In the genomic region with DNA sequence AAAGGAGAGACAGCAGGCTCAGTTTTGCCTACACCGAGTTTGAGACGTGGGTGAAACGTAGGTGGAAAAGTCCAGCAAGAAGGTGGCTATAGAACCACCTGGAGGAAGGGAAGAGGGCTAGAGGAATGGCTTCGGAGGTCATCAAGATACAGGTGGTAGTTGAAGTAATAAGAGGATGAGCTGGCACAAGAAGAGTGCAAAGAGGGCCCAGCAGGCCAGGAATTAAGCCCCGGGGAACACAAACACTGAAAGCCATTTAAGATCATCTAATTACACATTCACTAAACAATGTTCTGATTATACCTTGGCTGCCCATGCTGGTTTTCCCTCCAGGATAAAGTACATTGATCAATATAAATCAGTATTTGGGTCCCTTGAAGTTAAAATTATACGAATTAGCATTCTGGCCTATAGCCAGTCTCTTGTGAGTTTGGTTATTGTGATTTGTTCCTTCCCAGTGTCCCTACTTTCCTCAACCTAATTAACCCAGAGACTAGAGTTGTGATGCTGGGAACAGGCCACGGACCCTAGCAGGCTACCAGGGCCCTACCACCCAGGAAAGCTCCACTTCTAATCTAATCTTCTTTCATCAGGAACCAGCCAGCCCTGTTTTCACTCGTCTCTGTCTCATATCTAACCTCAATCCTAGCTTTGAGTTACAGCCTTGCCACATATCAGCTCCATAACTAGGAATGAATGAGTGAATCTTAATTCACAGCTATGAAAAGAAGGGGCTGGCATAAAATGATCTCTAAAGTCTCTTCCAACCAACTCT, we compare ENCODE assay signal across 12 cellular contexts. TPM values are rescaled to one million over a fixed set of nuclear protein-coding genes. Genes with fewer than 3 reads are reported as not detected.
DNase-seq lines count a peak whose midpoint lies in the region; ATAC-seq and TF ChIP-seq lines count a peak whose summit lies in the region.
"Had no signal": no experiment of that assay in that cellular context is flagged by ENCODE, and none has a peak within 500 bp of the region (broad histone marks: within the 10 kb centered on the region; RNA-seq: fewer than 3 reads in every experiment).

No MANE protein-coding gene starts in this region.

- TF ChIP-seq POLR2A in gastrocnemius medialis (IDR thresholded peaks at IDR 0.05): no peak

- no peaks in the 10 kb centered on the region for H3K27me3 Mint-ChIP-seq in CD4-positive, alpha-beta memory T cell
- H3K27me3 Mint-ChIP-seq in endothelial cell (ENCODE audit: unreplicated experiment): peaks cover 17% of the 10 kb centered on the region

- no peak for DNase-seq in CD4-positive, alpha-beta memory T cell
- peak; percentile 85 for DNase-seq in NCI-H82 (lab: John Stamatoyannopoulos, UW)
- DNase-seq in endothelial cell (ENCODE audit: low spot score): no peak
- DNase-seq in gastrocnemius medialis: no peak
- DNase-seq in GM13976 (ENCODE audit: low spot score): no peak
- DNase-seq in hippocampal formation (lab: John Stamatoyannopoulos, UW): no peak
- no peak for DNase-seq in effector CD8-positive, alpha-beta T cell (lab: John Stamatoyannopoulos, UW)
- DNase-seq: KG1, midbrain, NCI-H345 had no signal

- POLR2A ChIA-PET in CD4-positive, alpha-beta memory T cell (lab: Charles Lee; ENCODE audit: partially characterized antibody): interaction anchor here (0.7 to 1.4 kb wide), 3 partner anchors 13 to 78 kb away, joined by 3 to 4 read pairs (median 3); a partner anchor contains a TSS

- H3K27ac ChIP-seq in CD4-positive, alpha-beta memory T cell (ENCODE audit: low read depth, low read length): no peak overlapping the region
- peak overlapping the region; percentile 68 to 89 (median 86) for H3K27ac ChIP-seq in gastrocnemius medialis
- H3K27ac ChIP-seq: SJCRH30 had no signal

- H3K4me1 Mint-ChIP-seq in CD4-positive, alpha-beta memory T cell: peaks cover 0 to 4% (median under 1%) of the 10 kb centered on the region in 4 donors
- peaks cover 39% of the 10 kb centered on the region for H3K4me1 Mint-ChIP-seq in endothelial cell (ENCODE audit: unreplicated experiment)

- in situ Hi-C loops in gastrocnemius medialis (cut with MboI; ENCODE audit: low sequenced_read_pairs in 4 of 4): no loop called here
- in situ Hi-C loops in GM13976 (cut with MboI; ENCODE audit: low sequenced_read_pairs, unreplicated experiment): loop anchor here (10.0 kb wide), 1 partner anchor 367 kb away; no protein-coding TSS in a partner anchor

- H3K27me3 ChIP-seq in CD4-positive, alpha-beta memory T cell (ENCODE audit: insufficient read depth, low read length): no peaks in the 10 kb centered on the region
- no peaks in the 10 kb centered on the region for H3K27me3 ChIP-seq in gastrocnemius medialis
- H3K27me3 ChIP-seq: SJCRH30 had no signal

- ATAC-seq in gastrocnemius medialis (no peak), HG03469 (IDR thresholded peaks at IDR 0.05; ENCODE audit: unreplicated experiment) (no peak)

- TF ChIP-seq CTCF in endothelial cell (IDR thresholded peaks at IDR 0.05; ENCODE audit: unreplicated experiment) (no peak), gastrocnemius medialis (IDR thresholded peaks at IDR 0.05 in 4 of 5, conservative IDR thresholded peaks at IDR 0.05 in 1 of 5) (no peak), GM13976 (IDR thresholded peaks at IDR 0.05; ENCODE audit: borderline replicate concordance, control extremely low read depth, extremely low read depth, insufficient read depth, missing control alignments) (no peak)

- peak overlapping the region in 4 of 7 donors; percentile 24 to 89 (median 54) for H3K27ac Mint-ChIP-seq in CD4-positive, alpha-beta memory T cell
- no peak overlapping the region for H3K27ac Mint-ChIP-seq in endothelial cell (ENCODE audit: unreplicated experiment)

- peaks cover 72 to 89% of the 10 kb centered on the region in 2 donors for H3K36me3 Mint-ChIP-seq in CD4-positive, alpha-beta memory T cell
- H3K36me3 Mint-ChIP-seq in endothelial cell (ENCODE audit: low read depth, unreplicated experiment): peaks cover 84% of the 10 kb centered on the region

- CTCF ChIA-PET in CD4-positive, alpha-beta memory T cell (lab: Charles Lee; ENCODE audit: partially characterized antibody): interaction anchor here (14.6 to 31.3 kb wide), 2 partner anchors 13 to 63 kb away, joined by 209 to 1077 read pairs; a partner anchor contains a TSS

- no peaks in the 10 kb centered on the region for H3K4me1 ChIP-seq in CD4-positive, alpha-beta memory T cell (ENCODE audit: insufficient read depth, low read length)
- H3K4me1 ChIP-seq in gastrocnemius medialis: peaks cover 30 to 73% of the 10 kb centered on the region in 2 donors

- intact Hi-C loops in CD4-positive, alpha-beta memory T cell (cut with micrococcal nuclease): no loop called here
- intact Hi-C loops in gastrocnemius medialis (cut with DNase I; ENCODE audit: low total_unique reads): no loop called here

- H3K4me3 ChIP-seq in CD4-positive, alpha-beta memory T cell (ENCODE audit: low read length in 2 of 2): no peak overlapping the region
- H3K4me3 ChIP-seq in gastrocnemius medialis: no peak overlapping the region
- H3K4me3 ChIP-seq: SJCRH30 had no signal

- no peaks in the 10 kb centered on the region for H3K9me3 Mint-ChIP-seq in CD4-positive, alpha-beta memory T cell
- H3K9me3 Mint-ChIP-seq in endothelial cell (ENCODE audit: unreplicated experiment): no peaks in the 10 kb centered on the region

- peaks cover 55% of the 10 kb centered on the region for H3K36me3 ChIP-seq in CD4-positive, alpha-beta memory T cell (ENCODE audit: insufficient read depth, low read length)
- H3K36me3 ChIP-seq in gastrocnemius medialis: peaks cover 0 to 43% of the 10 kb centered on the region in 2 donors
- H3K36me3 ChIP-seq: SJCRH30 had no signal

- no peaks in the 10 kb centered on the region for H3K9me3 ChIP-seq in CD4-positive, alpha-beta memory T cell (ENCODE audit: control insufficient read depth in 1 of 2, low read length in 2 of 2)
- no peaks in the 10 kb centered on the region for H3K9me3 ChIP-seq in gastrocnemius medialis
- H3K9me3 ChIP-seq: SJCRH30 had no signal

- no peak overlapping the region for H3K4me3 Mint-ChIP-seq in CD4-positive, alpha-beta memory T cell
- peak overlapping the region; percentile 40 for H3K4me3 Mint-ChIP-seq in endothelial cell (ENCODE audit: unreplicated experiment)

RNA-seq across cellular contexts. Expression of a gene that starts 26.4 kb away (rescaled TPM):
- total RNA-seq in CD4-positive, alpha-beta memory T cell: 10 to 100 TPM; 78.0 to 81.1 TPM
- polyA plus RNA-seq in CD4-positive, alpha-beta memory T cell: 10 to 100 TPM; 17.9 to 20.4 TPM
- total RNA-seq in endothelial cell (ENCODE audit: unreplicated experiment) (43.2 TPM), gastrocnemius medialis (10 to 100 TPM; 23.8 to 33.0 (median 25.9) TPM)

RNA-seq across cellular contexts. Expression of a gene that starts 56.6 kb away (rescaled TPM):
- total RNA-seq in CD4-positive, alpha-beta memory T cell: 10 to 100 TPM; 43.4 to 46.9 TPM
- 1 to 10 TPM in 1 of 2 donors, under 1 TPM in 1; 0.13 to 4.1 TPM for polyA plus RNA-seq in CD4-positive, alpha-beta memory T cell
- total RNA-seq in endothelial cell (ENCODE audit: unreplicated experiment) (256 TPM), gastrocnemius medialis (1 to 10 TPM; 2.8 to 6.0 (median 3.8) TPM)

Comparison
In these comparisons a context has a peak if more than half of its experiments do, and no peak if none do; other contexts are left out.
1. RNA of a gene that starts 56.6 kb away (total RNA-seq): 256 TPM in endothelial cell (single experiment) and 43.4 to 46.9 TPM in CD4-positive, alpha-beta memory T cell; 2.8 to 6.0 TPM in gastrocnemius medialis; every median in the first group is over 4 times any median in the second.